ENCODE assay signal across 18 cellular contexts in the genomic region with DNA sequence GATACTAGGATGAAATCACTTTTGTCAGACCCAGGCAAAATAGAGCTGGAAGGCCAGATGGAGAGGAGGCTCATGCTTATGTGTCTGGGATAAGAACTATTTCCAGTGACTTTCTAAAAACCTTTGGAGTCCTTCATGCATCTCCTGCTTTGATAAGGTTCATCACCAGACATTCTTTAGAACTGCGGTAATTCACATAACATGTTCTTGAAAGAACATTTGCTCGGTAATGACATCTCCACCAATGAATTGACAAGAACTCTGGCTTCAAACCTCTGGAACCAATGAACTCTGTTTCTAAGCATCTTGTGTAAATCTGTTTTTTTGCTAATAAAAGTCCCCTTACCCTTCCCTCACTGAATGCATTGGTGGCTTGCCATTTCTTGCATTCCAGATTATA.
DNase-seq lines count a peak whose midpoint lies in the region; ATAC-seq, FAIRE-seq and TF ChIP-seq lines count a peak whose summit lies in the region.
"Had no signal": no experiment of that assay in that cellular context is flagged by ENCODE, and none has a peak within 500 bp of the region (broad histone marks: within the 10 kb centered on the region; RNA-seq: fewer than 3 reads in every experiment).

No MANE protein-coding gene starts in this region.

- no peaks in the 10 kb centered on the region for H3K79me2 ChIP-seq in GM23248 (ENCODE audit: insufficient read depth)

- peaks cover 45% of the 10 kb centered on the region for H3K4me1 Mint-ChIP-seq in mesothelial cell of epicardium
- peaks cover 9 to 16% of the 10 kb centered on the region in 2 donors for H3K4me1 Mint-ChIP-seq in immature natural killer cell

- no peaks in the 10 kb centered on the region for H4K20me1 ChIP-seq in GM23248 (ENCODE audit: insufficient read depth)

- H3K4me3 ChIP-seq in GM23248 (no peak overlapping the region), pancreas (no peak overlapping the region)

- ATAC-seq in pancreas, result no peak

- H3K4me3 Mint-ChIP-seq in mesothelial cell of epicardium (no peak overlapping the region), immature natural killer cell (no peak overlapping the region)
- H3K4me3 Mint-ChIP-seq: HFFc6 had no signal

- in situ Hi-C loops in GM23248 (cut with MboI), result no loop called here

- H2AFZ ChIP-seq in GM23248, result no peak overlapping the region

- no peaks in the 10 kb centered on the region for H3K27me3 ChIP-seq in GM23248 (replicated peaks; ENCODE audit: insufficient read depth)
- H3K27me3 ChIP-seq in pancreas, result no peaks in the 10 kb centered on the region

- no peaks in the 10 kb centered on the region for H3K36me3 Mint-ChIP-seq in mesothelial cell of epicardium
- no peaks in the 10 kb centered on the region for H3K36me3 Mint-ChIP-seq in immature natural killer cell

- H3K4me1 ChIP-seq in GM23248 (ENCODE audit: insufficient read depth), result peaks cover 35% of the 10 kb centered on the region
- no peaks in the 10 kb centered on the region for H3K4me1 ChIP-seq in pancreas

- DNase-seq in GM12892 (ENCODE audit: insufficient read length) (no peak), GM23248 (no peak), caudate nucleus (lab: John Stamatoyannopoulos, UW) (no peak), mesothelial cell of epicardium (ENCODE audit: low spot score in 2 of 2, unreplicated experiment in 2 of 2) (no peak), HCEC 1CT (no peak), immature natural killer cell (no peak), pancreas (no peak)
- DNase-seq: ACHN, DMS79, HFFc6, MM.1S, NCI-H1092, NCI-H1436 treated with DMSO at 0.1 percent for 48 hours, NCI-H2029, NCI-H2171, NCI-H526 had no signal

- no peak overlapping the region for H3K27ac ChIP-seq in GM23248
- peak overlapping the region; percentile 28 for H3K27ac ChIP-seq in caudate nucleus (ENCODE audit: low read depth, low read length)
- no peak overlapping the region for H3K27ac ChIP-seq in pancreas
- H3K27ac ChIP-seq: C4-2B had no signal

- H3F3A ChIP-seq in GM23248 (ENCODE audit: insufficient read depth), result peaks cover 48% of the 10 kb centered on the region

- H3K9me3 ChIP-seq in GM23248 (ENCODE audit: low read depth) (no peaks in the 10 kb centered on the region), pancreas (no peaks in the 10 kb centered on the region)

- peak overlapping the region; percentile 36 for H3K27ac Mint-ChIP-seq in mesothelial cell of epicardium
- no peak overlapping the region for H3K27ac Mint-ChIP-seq in immature natural killer cell
- H3K27ac Mint-ChIP-seq: HFFc6 had no signal

- intact Hi-C loops in pancreas (cut with DNase I), result no loop called here

- TF ChIP-seq CTCF in mesothelial cell of epicardium (IDR thresholded peaks at IDR 0.05; ENCODE audit: unreplicated experiment) (no peak), pancreas (IDR thresholded peaks at IDR 0.05) (no peak)

- WGBS in GM23248 (ENCODE audit: low coverage in 1 of 2, low lambda C conversion rate in 2 of 2, missing lambda C conversion rate in 2 of 2), 2 experiments, result 92 to 97% methylated on average over 2 of the region's 2 CpGs
- 81 to 88% methylated on average over 2 of the region's 2 CpGs for WGBS in pancreas, 2 donors

- FAIRE-seq in GM12892 (lab: Jason Lieb, UNC), result peak; percentile 27
- no peak for FAIRE-seq in pancreas (lab: Jason Lieb, UNC)
- FAIRE-seq: H54 had no signal

- H3K27me3 Mint-ChIP-seq in mesothelial cell of epicardium (ENCODE audit: low read depth), result no peaks in the 10 kb centered on the region
- H3K27me3 Mint-ChIP-seq in immature natural killer cell (ENCODE audit: low read depth in 3 of 3), result peaks cover 0 to 6% (median 4%) of the 10 kb centered on the region in 3 donors

- no peaks in the 10 kb centered on the region for H3K9me2 ChIP-seq in GM23248 (ENCODE audit: insufficient read depth)

- H3K9ac ChIP-seq in GM23248, result no peak overlapping the region

- H3K9me3 Mint-ChIP-seq in mesothelial cell of epicardium (peaks cover 19% of the 10 kb centered on the region), immature natural killer cell (peaks cover 0 to 10% (median 0%) of the 10 kb centered on the region in 6 donors)
- H3K9me3 Mint-ChIP-seq: HFFc6 had no signal

- H3K36me3 ChIP-seq in GM23248 (ENCODE audit: low read depth) (no peaks in the 10 kb centered on the region), pancreas (no peaks in the 10 kb centered on the region)

- TF ChIP-seq POLR2A in GM12892 (IDR thresholded peaks at IDR 0.05; ENCODE audit: low read depth, low read length), result no peak

- peak overlapping the region; percentile 50 for H3K4me2 ChIP-seq in GM23248 (ENCODE audit: unreplicated experiment)
